18 cellular contexts compared by ENCODE assay signal in the genomic region with DNA sequence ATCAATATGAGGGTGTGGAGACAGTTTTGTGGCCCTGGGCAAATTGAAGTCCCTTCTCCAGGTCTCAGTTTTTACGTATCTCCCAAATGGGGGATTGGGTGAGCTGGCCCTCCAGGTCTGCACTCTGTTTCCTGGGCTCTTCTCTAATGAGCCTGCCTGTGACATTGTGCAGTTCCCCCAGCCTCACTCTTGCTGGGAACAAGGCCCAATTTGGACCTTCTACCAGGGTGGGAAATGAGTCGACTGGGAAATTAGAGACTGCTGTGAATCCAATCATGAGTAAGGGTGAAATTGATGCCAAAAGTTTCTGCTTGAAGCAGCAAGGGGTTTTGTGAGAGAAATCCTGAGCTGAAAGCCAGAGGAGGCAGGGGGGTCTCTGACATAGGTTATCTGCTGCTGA.
DNase-seq lines count a peak whose midpoint lies in the region; ATAC-seq and TF ChIP-seq lines count a peak whose summit lies in the region.
"Had no signal": no experiment of that assay in that cellular context is flagged by ENCODE, and none has a peak within 500 bp of the region (broad histone marks: within the 10 kb centered on the region; RNA-seq: fewer than 3 reads in every experiment).

No MANE protein-coding gene starts in this region.

- peaks cover 15% of the 10 kb centered on the region for H3K4me1 Mint-ChIP-seq in mesothelial cell of epicardium
- H3K4me1 Mint-ChIP-seq: endodermal cell had no signal

- no peak overlapping the region for H3K27ac Mint-ChIP-seq in mesothelial cell of epicardium
- H3K27ac Mint-ChIP-seq: endodermal cell; stimulated activated effector memory CD8-positive, alpha-beta T cell treated with anti-CD3 and anti-CD28 coated beads, Interleukin-12 subunit alpha, Interleukin-12 subunit beta, amount 100 ng/mL, for 72 hours had no signal

- no peaks in the 10 kb centered on the region for H3K9me3 ChIP-seq in left ventricle myocardium inferior (replicated peaks)
- no peaks in the 10 kb centered on the region for H3K9me3 ChIP-seq in heart left ventricle
- no peaks in the 10 kb centered on the region for H3K9me3 ChIP-seq in uterus
- H3K9me3 ChIP-seq: upper lobe of left lung had no signal

- no peak for TF ChIP-seq POLR2A in heart left ventricle (IDR thresholded peaks at IDR 0.05)
- no peak for TF ChIP-seq POLR2A in uterus (IDR thresholded peaks at IDR 0.05)

- no peak overlapping the region for H3K4me3 Mint-ChIP-seq in mesothelial cell of epicardium
- H3K4me3 Mint-ChIP-seq: endodermal cell; stimulated activated effector memory CD8-positive, alpha-beta T cell treated with anti-CD3 and anti-CD28 coated beads, Interleukin-12 subunit alpha, Interleukin-12 subunit beta, amount 100 ng/mL, for 72 hours had no signal

- H3K4me1 ChIP-seq in left ventricle myocardium inferior (peaks cover 32% of the 10 kb centered on the region), heart left ventricle (peaks cover 0 to 28% (median 19%) of the 10 kb centered on the region in 12 donors), uterus (peaks cover 2 to 5% of the 10 kb centered on the region in 2 donors)

- in situ Hi-C loops in astrocyte of the spinal cord (cut with HindIII; ENCODE audit: low sequenced_read_pairs): no loop called here

- H3K4me3 ChIP-seq in left ventricle myocardium inferior: no peak overlapping the region
- no peak overlapping the region for H3K4me3 ChIP-seq in heart left ventricle
- no peak overlapping the region for H3K4me3 ChIP-seq in astrocyte of the spinal cord (ENCODE audit: low read depth, low read length)
- H3K4me3 ChIP-seq in uterus: no peak overlapping the region
- H3K4me3 ChIP-seq: GM12878, smooth muscle cell, upper lobe of left lung had no signal

- TF ChIP-seq CTCF in left ventricle myocardium inferior (IDR thresholded peaks at IDR 0.05; ENCODE audit: borderline replicate concordance): no peak
- TF ChIP-seq CTCF in heart left ventricle (IDR thresholded peaks at IDR 0.05): no peak
- no peak for TF ChIP-seq CTCF in astrocyte of the spinal cord (IDR thresholded peaks at IDR 0.05; ENCODE audit: low read depth, low read length)
- no peak for TF ChIP-seq CTCF in uterus (IDR thresholded peaks at IDR 0.05)
- no peak for TF ChIP-seq CTCF in mesothelial cell of epicardium (IDR thresholded peaks at IDR 0.05; ENCODE audit: unreplicated experiment)

- H3K36me3 Mint-ChIP-seq in mesothelial cell of epicardium: no peaks in the 10 kb centered on the region

- H3K36me3 ChIP-seq in left ventricle myocardium inferior (no peaks in the 10 kb centered on the region), heart left ventricle (no peaks in the 10 kb centered on the region), uterus (no peaks in the 10 kb centered on the region)
- H3K36me3 ChIP-seq: upper lobe of left lung had no signal

- H3K27me3 ChIP-seq in left ventricle myocardium inferior (ENCODE audit: low read depth) (no peaks in the 10 kb centered on the region), heart left ventricle (no peaks in the 10 kb centered on the region), uterus (no peaks in the 10 kb centered on the region)
- H3K27me3 ChIP-seq: upper lobe of left lung had no signal

- H3K9me3 Mint-ChIP-seq in mesothelial cell of epicardium: no peaks in the 10 kb centered on the region
- H3K9me3 Mint-ChIP-seq: endodermal cell; stimulated activated effector memory CD8-positive, alpha-beta T cell treated with anti-CD3 and anti-CD28 coated beads, Interleukin-12 subunit alpha, Interleukin-12 subunit beta, amount 100 ng/mL, for 72 hours had no signal

- H3K27ac ChIP-seq in left ventricle myocardium inferior (replicated peaks): peak overlapping the region; percentile 31
- H3K27ac ChIP-seq in heart left ventricle: peak overlapping the region in 4 of 12 donors; percentile 13 to 46 (median 34)
- peak overlapping the region; percentile 63 to 68 for H3K27ac ChIP-seq in uterus
- H3K27ac ChIP-seq: upper lobe of left lung had no signal

- ATAC-seq in heart left ventricle: no peak
- ATAC-seq: stimulated activated effector memory CD8-positive, alpha-beta T cell treated with anti-CD3 and anti-CD28 coated beads, Interleukin-12 subunit alpha, Interleukin-12 subunit beta, amount 100 ng/mL, for 72 hours had no signal

- 60 to 71% (median 67%) methylated on average over 2 of the region's 2 CpGs for WGBS in heart left ventricle, 4 donors

- DNase-seq in left ventricle myocardium inferior (no peak), heart left ventricle (no peak), astrocyte of the spinal cord (ENCODE audit: low read depth, low spot score) (peak; percentile 59), mesenteric fat pad (ENCODE audit: low spot score) (peak; percentile 60), uterus (no peak), mesothelial cell of epicardium (ENCODE audit: low spot score in 2 of 2, unreplicated experiment in 2 of 2) (no peak), inferior parietal cortex (ENCODE audit: extremely low spot score) (no peak)
- DNase-seq in activated naive CD4-positive, alpha-beta T cell treated with anti-CD3 and anti-CD28 coated beads, Interleukin-2, amount 50 U/mL, for 16 hours: no peak
- DNase-seq: activated CD4-positive, CD25-positive, alpha-beta regulatory T cell; activated naive CD4-positive, alpha-beta T cell; MM.1S; NCI-H774; T-helper 1 cell; upper lobe of left lung had no signal

- intact Hi-C loops in left ventricle myocardium inferior (cut with micrococcal nuclease): no loop called here
- intact Hi-C loops in heart left ventricle (cut with DNase I): loop anchor here in 1 of 10 donors (5.0 kb wide), 1 partner anchor 147 kb away; no protein-coding TSS in a partner anchor
- intact Hi-C loops in uterus (cut with DNase I; ENCODE audit: low total_unique reads): no loop called here

- H3K27me3 Mint-ChIP-seq in mesothelial cell of epicardium (ENCODE audit: low read depth): no peaks in the 10 kb centered on the region

Comparison
In these comparisons a context has a peak if more than half of its experiments do, and no peak if none do; other contexts are left out.
1. DNase-seq: peak in astrocyte of the spinal cord (single experiment) and mesenteric fat pad (single experiment); none in left ventricle myocardium inferior (single experiment), heart left ventricle (0 of 5), uterus (0 of 2), mesothelial cell of epicardium (0 of 2), inferior parietal cortex (single experiment) and activated naive CD4-positive, alpha-beta T cell treated with anti-CD3 and anti-CD28 coated beads, Interleukin-2, amount 50 U/mL, for 16 hours (single experiment).